16 cellular contexts compared by ENCODE assay signal in genomic region chr2:18741888-18742287, GRCh38.
A peak's percentile ranks its signal among the peaks of the same experiment; 100 is the strongest.
DNase-seq lines count a peak whose midpoint lies in the region; ATAC-seq and TF ChIP-seq lines count a peak whose summit lies in the region.
"Had no signal": no experiment of that assay in that cellular context is flagged by ENCODE, and none has a peak within 500 bp of the region (broad histone marks: within the 10 kb centered on the region; RNA-seq: fewer than 3 reads in every experiment).

No MANE protein-coding gene starts in this region.

- 74 to 87% (median 76%) methylated on average over 7 of the region's 7 CpGs for WGBS in spleen, 5 donors

- no peak overlapping the region for H3K27ac Mint-ChIP-seq in activated naive CD8-positive, alpha-beta T cell treated with anti-CD3 and anti-CD28 coated beads, Interleukin-2, amount 50 U/mL, for 24 hours
- H3K27ac Mint-ChIP-seq: CD4-positive, CD25-positive, alpha-beta regulatory T cell had no signal

- TF ChIP-seq CTCF in coronary artery (IDR thresholded peaks at IDR 0.05) (no peak), cardiac muscle cell (IDR thresholded peaks at IDR 0.05; ENCODE audit: low read depth, low read length) (no peak), left lung (IDR thresholded peaks at IDR 0.05) (no peak), spleen (IDR thresholded peaks at IDR 0.05 in 8 of 11, conservative IDR thresholded peaks at IDR 0.05 in 3 of 11) (no peak)

- H3K9me3 ChIP-seq in cardiac muscle cell (ENCODE audit: low read depth) (no peaks in the 10 kb centered on the region), left lung (no peaks in the 10 kb centered on the region), spleen (peaks cover 0 to 4% (median 0%) of the 10 kb centered on the region in 8 donors)

- no peaks in the 10 kb centered on the region for H3K4me1 Mint-ChIP-seq in activated naive CD8-positive, alpha-beta T cell treated with anti-CD3 and anti-CD28 coated beads, Interleukin-2, amount 50 U/mL, for 24 hours
- H3K4me1 Mint-ChIP-seq: CD4-positive, CD25-positive, alpha-beta regulatory T cell had no signal

- DNase-seq in coronary artery (ENCODE audit: low spot score), result no peak
- peak; percentile 41 to 82 for DNase-seq in cardiac muscle cell (ENCODE audit: low read depth in 1 of 2, low spot score in 1 of 2)
- DNase-seq in left lung, result no peak
- peak; percentile 41 for DNase-seq in spleen
- DNase-seq in NCI-H1417 (lab: John Stamatoyannopoulos, UW), result no peak
- DNase-seq in activated naive CD8-positive, alpha-beta T cell treated with anti-CD3 and anti-CD28 coated beads, Interleukin-2, amount 50 U/mL, for 24 hours, result no peak
- no peak for DNase-seq in stimulated activated naive CD8-positive, alpha-beta T cell treated with anti-CD3 and anti-CD28 coated beads, Interleukin-15, Interleukin-2, amounts not matched to agents 100 U/mL and 50 U/mL, for 24 hours
- DNase-seq in Kasumi-1 (lab: John Stamatoyannopoulos, UW), result no peak
- DNase-seq: ACHN; Calu3; CD4-positive, CD25-positive, alpha-beta regulatory T cell; KG1; NCI-H1436 treated with DMSO at 0.1 percent for 48 hours; NCI-H2081; NCI-H510A treated with DMSO at 0.1 percent for 48 hours had no signal

- no peaks in the 10 kb centered on the region for H3K9me3 Mint-ChIP-seq in activated naive CD8-positive, alpha-beta T cell treated with anti-CD3 and anti-CD28 coated beads, Interleukin-2, amount 50 U/mL, for 24 hours

- H3K4me3 ChIP-seq in coronary artery (peak overlapping the region; percentile 30), cardiac muscle cell (no peak overlapping the region), left lung (no peak overlapping the region), spleen (no peak overlapping the region)
- H3K4me3 ChIP-seq: PC-9 had no signal

- H3K27me3 Mint-ChIP-seq in activated naive CD8-positive, alpha-beta T cell treated with anti-CD3 and anti-CD28 coated beads, Interleukin-2, amount 50 U/mL, for 24 hours, result no peaks in the 10 kb centered on the region
- H3K27me3 Mint-ChIP-seq: CD4-positive, CD25-positive, alpha-beta regulatory T cell had no signal

- H3K27ac ChIP-seq in coronary artery (peak overlapping the region in 1 of 2 donors; percentile 63), cardiac muscle cell (peak overlapping the region; percentile 80), left lung (no peak overlapping the region), spleen (no peak overlapping the region)
- H3K27ac ChIP-seq: PC-9 had no signal

- H3K4me3 Mint-ChIP-seq in activated naive CD8-positive, alpha-beta T cell treated with anti-CD3 and anti-CD28 coated beads, Interleukin-2, amount 50 U/mL, for 24 hours, result no peak overlapping the region
- H3K4me3 Mint-ChIP-seq: CD4-positive, CD25-positive, alpha-beta regulatory T cell had no signal

- H3K4me1 ChIP-seq in cardiac muscle cell (ENCODE audit: low read depth) (peaks cover 6% of the 10 kb centered on the region), left lung (no peaks in the 10 kb centered on the region), spleen (no peaks in the 10 kb centered on the region)

- no peak for TF ChIP-seq POLR2A in spleen (IDR thresholded peaks at IDR 0.05)

- no peaks in the 10 kb centered on the region for H3K36me3 Mint-ChIP-seq in activated naive CD8-positive, alpha-beta T cell treated with anti-CD3 and anti-CD28 coated beads, Interleukin-2, amount 50 U/mL, for 24 hours (ENCODE audit: low read depth)
- H3K36me3 Mint-ChIP-seq: CD4-positive, CD25-positive, alpha-beta regulatory T cell had no signal

- intact Hi-C loops in left lung (cut with DNase I) (no loop called here), spleen (cut with DNase I; ENCODE audit: low total_unique reads) (loop anchor here (10.0 kb wide), 1 partner anchor 217 kb away; no protein-coding TSS in a partner anchor)

- peak; percentile 39 for ATAC-seq in left lung
- ATAC-seq in activated naive CD8-positive, alpha-beta T cell treated with anti-CD3 and anti-CD28 coated beads, Interleukin-2, amount 50 U/mL, for 24 hours, result no peak
- no peak for ATAC-seq in stimulated activated naive CD8-positive, alpha-beta T cell treated with anti-CD3 and anti-CD28 coated beads, Interleukin-15, Interleukin-2, amounts not matched to agents 100 U/mL and 50 U/mL, for 24 hours

- H3K36me3 ChIP-seq in cardiac muscle cell (no peaks in the 10 kb centered on the region), left lung (no peaks in the 10 kb centered on the region), spleen (no peaks in the 10 kb centered on the region)

- H3K27me3 ChIP-seq in cardiac muscle cell, result no peaks in the 10 kb centered on the region
- no peaks in the 10 kb centered on the region for H3K27me3 ChIP-seq in left lung
- H3K27me3 ChIP-seq in spleen (replicated peaks in 1 of 7), result no peaks in the 10 kb centered on the region

Comparison
In these comparisons a context has a peak if more than half of its experiments do, and no peak if none do; other contexts are left out.
1. DNase-seq: peak in cardiac muscle cell (2 of 2) and spleen (single experiment); none in coronary artery (single experiment), left lung (0 of 2), NCI-H1417 (0 of 3), activated naive CD8-positive, alpha-beta T cell treated with anti-CD3 and anti-CD28 coated beads, Interleukin-2, amount 50 U/mL, for 24 hours (single experiment), stimulated activated naive CD8-positive, alpha-beta T cell treated with anti-CD3 and anti-CD28 coated beads, Interleukin-15, Interleukin-2, amounts not matched to agents 100 U/mL and 50 U/mL, for 24 hours (single experiment) and Kasumi-1 (0 of 2).